Comparison of ENCODE assay signal across 19 cellular contexts in genomic region chr13:110492299-110493160, GRCh38.
"Had no signal": no experiment of that assay in that cellular context is flagged by ENCODE, and none has a peak within 500 bp of the region (broad histone marks: within the 10 kb centered on the region; RNA-seq: fewer than 3 reads in every experiment).

No MANE protein-coding gene starts in this region.

- H3K27me3 ChIP-seq: adrenal gland, tibial nerve had no signal

- H3K4me1 ChIP-seq: adrenal gland, tibial nerve had no signal

- ATAC-seq: activated naive CD4-positive, alpha-beta T cell treated with anti-CD3 and anti-CD28 coated beads, Interleukin-2, amount 50 U/mL, for 72 hours; natural killer cell; sciatic nerve; T-helper 17 cell had no signal

- H3K9me3 ChIP-seq: adrenal gland, tibial nerve had no signal

- H3K36me3 Mint-ChIP-seq: activated naive CD4-positive, alpha-beta T cell treated with anti-CD3 and anti-CD28 coated beads, Interleukin-2, amount 50 U/mL, for 72 hours; immature natural killer cell; natural killer cell; stimulated activated memory B cell treated with anti-CD40 and anti-IgM and Interleukin-4, amounts not matched to agents 10 μg/mL and 1 μg/mL and 100 μg/mL, for 72 hours had no signal

- H3K27ac ChIP-seq: adrenal gland, tibial nerve, WERI-Rb-1 had no signal

- H3K4me3 ChIP-seq: adrenal gland, tibial nerve had no signal

- H3K4me1 Mint-ChIP-seq: immature natural killer cell; natural killer cell; stimulated activated memory B cell treated with anti-CD40 and anti-IgM and Interleukin-4, amounts not matched to agents 10 μg/mL and 1 μg/mL and 100 μg/mL, for 72 hours; T-helper 17 cell had no signal

- H3K27me3 Mint-ChIP-seq: stimulated activated memory B cell treated with anti-CD40 and anti-IgM and Interleukin-4, amounts not matched to agents 10 μg/mL and 1 μg/mL and 100 μg/mL, for 72 hours; T-helper 17 cell had no signal

- H3K4me3 Mint-ChIP-seq: activated T-helper 1 cell treated with anti-CD3 and anti-CD28 coated beads, Interleukin-12 subunit alpha, Interleukin-12 subunit beta, Interleukin-2, Interleukin-4 antibody, amounts not matched to agents 30 ng/mL and 10 ng/mL and 1 ng/mL, durations not matched to agents 14 hours and 24 hours and 36 hours; dendritic cell treated with granulocyte-macrophage colony-stimulating factor and Interleukin-4, amounts not matched to agents 40 ng/mL and 50 ng/mL, for 4 days; immature natural killer cell; natural killer cell; stimulated activated memory B cell treated with anti-CD40 and anti-IgM and Interleukin-4, amounts not matched to agents 10 μg/mL and 1 μg/mL and 100 μg/mL, for 72 hours; T-helper 17 cell had no signal

- DNase-seq: activated CD4-positive, alpha-beta T cell treated with anti-CD3 and anti-CD28 coated beads for 1 hour; activated CD4-positive, alpha-beta T cell treated with anti-CD3 and anti-CD28 coated beads, Interleukin-2, amount 50 U/mL, for 48 hours; activated gamma-delta T cell treated with Interleukin-2 at 50 U/mL for 16 hours; activated T-cell treated with anti-CD3 and anti-CD28 coated beads for 4 hours; adrenal gland; effector memory CD4-positive, alpha-beta T cell; immature natural killer cell; mesenchymal stem cell; natural killer cell; stimulated activated CD4-positive, alpha-beta T cell treated with anti-CD3 and anti-CD28 coated beads, Interleukin-4, amount 100 ng/mL, for 24 hours; substantia nigra; T-helper 17 cell; WERI-Rb-1 had no signal

- H3K9me3 Mint-ChIP-seq: activated naive CD4-positive, alpha-beta T cell treated with anti-CD3 and anti-CD28 coated beads, Interleukin-2, amount 50 U/mL, for 72 hours; activated T-helper 1 cell treated with anti-CD3 and anti-CD28 coated beads, Interleukin-12 subunit alpha, Interleukin-12 subunit beta, Interleukin-2, Interleukin-4 antibody, amounts not matched to agents 30 ng/mL and 10 ng/mL and 1 ng/mL, durations not matched to agents 14 hours and 24 hours and 36 hours; dendritic cell treated with granulocyte-macrophage colony-stimulating factor and Interleukin-4, amounts not matched to agents 40 ng/mL and 50 ng/mL, for 4 days; immature natural killer cell; natural killer cell; stimulated activated memory B cell treated with anti-CD40 and anti-IgM and Interleukin-4, amounts not matched to agents 10 μg/mL and 1 μg/mL and 100 μg/mL, for 72 hours had no signal

- H3K27ac Mint-ChIP-seq: activated naive CD4-positive, alpha-beta T cell treated with anti-CD3 and anti-CD28 coated beads, Interleukin-2, amount 50 U/mL, for 72 hours; activated T-helper 1 cell treated with anti-CD3 and anti-CD28 coated beads, Interleukin-12 subunit alpha, Interleukin-12 subunit beta, Interleukin-2, Interleukin-4 antibody, amounts not matched to agents 30 ng/mL and 10 ng/mL and 1 ng/mL, durations not matched to agents 14 hours and 24 hours and 36 hours; dendritic cell treated with granulocyte-macrophage colony-stimulating factor and Interleukin-4, amounts not matched to agents 40 ng/mL and 50 ng/mL, for 4 days; immature natural killer cell; natural killer cell; stimulated activated memory B cell treated with anti-CD40 and anti-IgM and Interleukin-4, amounts not matched to agents 10 μg/mL and 1 μg/mL and 100 μg/mL, for 72 hours; T-helper 17 cell had no signal
